In the genomic region with DNA sequence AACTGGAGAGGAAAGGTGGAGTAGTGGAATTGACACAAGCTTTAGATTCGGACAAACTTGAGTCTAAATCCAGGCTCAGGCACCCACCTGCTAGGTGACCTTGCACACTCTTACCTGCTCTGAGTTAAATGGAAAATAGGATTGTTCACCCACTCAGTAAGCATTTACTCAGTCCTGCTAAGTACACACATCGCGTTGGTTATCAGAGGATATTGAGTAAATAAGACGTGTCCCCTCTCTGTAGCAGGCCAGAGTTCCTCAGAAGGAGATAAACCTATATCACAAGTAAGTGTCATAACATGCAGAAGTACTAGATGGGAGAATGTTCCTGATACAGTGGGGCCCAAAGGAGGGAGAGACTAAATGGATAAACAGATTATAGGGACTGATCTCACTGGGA, we compare ENCODE assay signal across 1 cellular context.
TF ChIP-seq lines count a peak whose summit lies in the region.

No MANE protein-coding gene starts in this region.

TF ChIP-seq in WTC11, 78 proteins besides CTCF, POLR2A, EP300 and RAD21 (continued from another document):
- TF ChIP-seq, protein P1, sequence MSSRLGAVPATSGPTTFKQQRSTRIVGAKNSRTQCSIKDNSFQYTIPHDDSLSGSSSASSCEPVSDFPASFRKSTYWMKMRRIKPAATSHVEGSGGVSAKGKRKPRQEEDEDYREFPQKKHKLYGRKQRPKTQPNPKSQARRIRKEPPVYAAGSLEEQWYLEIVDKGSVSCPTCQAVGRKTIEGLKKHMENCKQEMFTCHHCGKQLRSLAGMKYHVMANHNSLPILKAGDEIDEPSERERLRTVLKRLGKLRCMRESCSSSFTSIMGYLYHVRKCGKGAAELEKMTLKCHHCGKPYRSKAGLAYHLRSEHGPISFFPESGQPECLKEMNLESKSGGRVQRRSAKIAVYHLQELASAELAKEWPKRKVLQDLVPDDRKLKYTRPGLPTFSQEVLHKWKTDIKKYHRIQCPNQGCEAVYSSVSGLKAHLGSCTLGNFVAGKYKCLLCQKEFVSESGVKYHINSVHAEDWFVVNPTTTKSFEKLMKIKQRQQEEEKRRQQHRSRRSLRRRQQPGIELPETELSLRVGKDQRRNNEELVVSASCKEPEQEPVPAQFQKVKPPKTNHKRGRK (CRISPR knock-in tag; IDR thresholded peaks at IDR 0.05; ENCODE audit: borderline replicate concordance): no peak
- TF ChIP-seq HMGA2 (CRISPR knock-in tag; IDR thresholded peaks at IDR 0.05): no peak
- TF ChIP-seq, protein P2, sequence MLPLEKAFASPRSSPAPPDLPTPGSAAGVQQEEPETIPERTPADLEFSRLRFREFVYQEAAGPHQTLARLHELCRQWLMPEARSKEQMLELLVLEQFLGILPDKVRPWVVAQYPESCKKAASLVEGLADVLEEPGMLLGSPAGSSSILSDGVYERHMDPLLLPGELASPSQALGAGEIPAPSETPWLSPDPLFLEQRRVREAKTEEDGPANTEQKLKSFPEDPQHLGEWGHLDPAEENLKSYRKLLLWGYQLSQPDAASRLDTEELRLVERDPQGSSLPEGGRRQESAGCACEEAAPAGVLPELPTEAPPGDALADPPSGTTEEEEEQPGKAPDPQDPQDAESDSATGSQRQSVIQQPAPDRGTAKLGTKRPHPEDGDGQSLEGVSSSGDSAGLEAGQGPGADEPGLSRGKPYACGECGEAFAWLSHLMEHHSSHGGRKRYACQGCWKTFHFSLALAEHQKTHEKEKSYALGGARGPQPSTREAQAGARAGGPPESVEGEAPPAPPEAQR (CRISPR knock-in tag; IDR thresholded peaks at IDR 0.05): no peak
- TF ChIP-seq FOXK1 (CRISPR knock-in tag; IDR thresholded peaks at IDR 0.05): no peak
- no peak for TF ChIP-seq KAT7 (CRISPR knock-in tag; IDR thresholded peaks at IDR 0.05; ENCODE audit: borderline replicate concordance)
- TF ChIP-seq ELF4 (CRISPR knock-in tag; IDR thresholded peaks at IDR 0.05; ENCODE audit: low read depth): no peak
- TF ChIP-seq, protein P3, sequence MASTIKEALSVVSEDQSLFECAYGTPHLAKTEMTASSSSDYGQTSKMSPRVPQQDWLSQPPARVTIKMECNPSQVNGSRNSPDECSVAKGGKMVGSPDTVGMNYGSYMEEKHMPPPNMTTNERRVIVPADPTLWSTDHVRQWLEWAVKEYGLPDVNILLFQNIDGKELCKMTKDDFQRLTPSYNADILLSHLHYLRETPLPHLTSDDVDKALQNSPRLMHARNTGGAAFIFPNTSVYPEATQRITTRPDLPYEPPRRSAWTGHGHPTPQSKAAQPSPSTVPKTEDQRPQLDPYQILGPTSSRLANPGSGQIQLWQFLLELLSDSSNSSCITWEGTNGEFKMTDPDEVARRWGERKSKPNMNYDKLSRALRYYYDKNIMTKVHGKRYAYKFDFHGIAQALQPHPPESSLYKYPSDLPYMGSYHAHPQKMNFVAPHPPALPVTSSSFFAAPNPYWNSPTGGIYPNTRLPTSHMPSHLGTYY (CRISPR knock-in tag; IDR thresholded peaks at IDR 0.05): no peak
- TF ChIP-seq, protein P4, sequence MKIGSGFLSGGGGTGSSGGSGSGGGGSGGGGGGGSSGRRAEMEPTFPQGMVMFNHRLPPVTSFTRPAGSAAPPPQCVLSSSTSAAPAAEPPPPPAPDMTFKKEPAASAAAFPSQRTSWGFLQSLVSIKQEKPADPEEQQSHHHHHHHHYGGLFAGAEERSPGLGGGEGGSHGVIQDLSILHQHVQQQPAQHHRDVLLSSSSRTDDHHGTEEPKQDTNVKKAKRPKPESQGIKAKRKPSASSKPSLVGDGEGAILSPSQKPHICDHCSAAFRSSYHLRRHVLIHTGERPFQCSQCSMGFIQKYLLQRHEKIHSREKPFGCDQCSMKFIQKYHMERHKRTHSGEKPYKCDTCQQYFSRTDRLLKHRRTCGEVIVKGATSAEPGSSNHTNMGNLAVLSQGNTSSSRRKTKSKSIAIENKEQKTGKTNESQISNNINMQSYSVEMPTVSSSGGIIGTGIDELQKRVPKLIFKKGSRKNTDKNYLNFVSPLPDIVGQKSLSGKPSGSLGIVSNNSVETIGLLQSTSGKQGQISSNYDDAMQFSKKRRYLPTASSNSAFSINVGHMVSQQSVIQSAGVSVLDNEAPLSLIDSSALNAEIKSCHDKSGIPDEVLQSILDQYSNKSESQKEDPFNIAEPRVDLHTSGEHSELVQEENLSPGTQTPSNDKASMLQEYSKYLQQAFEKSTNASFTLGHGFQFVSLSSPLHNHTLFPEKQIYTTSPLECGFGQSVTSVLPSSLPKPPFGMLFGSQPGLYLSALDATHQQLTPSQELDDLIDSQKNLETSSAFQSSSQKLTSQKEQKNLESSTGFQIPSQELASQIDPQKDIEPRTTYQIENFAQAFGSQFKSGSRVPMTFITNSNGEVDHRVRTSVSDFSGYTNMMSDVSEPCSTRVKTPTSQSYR (CRISPR knock-in tag; IDR thresholded peaks at IDR 0.05): no peak
- no peak for TF ChIP-seq RORB (CRISPR knock-in tag; IDR thresholded peaks at IDR 0.05)
- TF ChIP-seq, protein P5, sequence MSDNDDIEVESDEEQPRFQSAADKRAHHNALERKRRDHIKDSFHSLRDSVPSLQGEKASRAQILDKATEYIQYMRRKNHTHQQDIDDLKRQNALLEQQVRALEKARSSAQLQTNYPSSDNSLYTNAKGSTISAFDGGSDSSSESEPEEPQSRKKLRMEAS (CRISPR knock-in tag; IDR thresholded peaks at IDR 0.05): no peak
